ENCODE assay signal across 10 cellular contexts in the genomic region with DNA sequence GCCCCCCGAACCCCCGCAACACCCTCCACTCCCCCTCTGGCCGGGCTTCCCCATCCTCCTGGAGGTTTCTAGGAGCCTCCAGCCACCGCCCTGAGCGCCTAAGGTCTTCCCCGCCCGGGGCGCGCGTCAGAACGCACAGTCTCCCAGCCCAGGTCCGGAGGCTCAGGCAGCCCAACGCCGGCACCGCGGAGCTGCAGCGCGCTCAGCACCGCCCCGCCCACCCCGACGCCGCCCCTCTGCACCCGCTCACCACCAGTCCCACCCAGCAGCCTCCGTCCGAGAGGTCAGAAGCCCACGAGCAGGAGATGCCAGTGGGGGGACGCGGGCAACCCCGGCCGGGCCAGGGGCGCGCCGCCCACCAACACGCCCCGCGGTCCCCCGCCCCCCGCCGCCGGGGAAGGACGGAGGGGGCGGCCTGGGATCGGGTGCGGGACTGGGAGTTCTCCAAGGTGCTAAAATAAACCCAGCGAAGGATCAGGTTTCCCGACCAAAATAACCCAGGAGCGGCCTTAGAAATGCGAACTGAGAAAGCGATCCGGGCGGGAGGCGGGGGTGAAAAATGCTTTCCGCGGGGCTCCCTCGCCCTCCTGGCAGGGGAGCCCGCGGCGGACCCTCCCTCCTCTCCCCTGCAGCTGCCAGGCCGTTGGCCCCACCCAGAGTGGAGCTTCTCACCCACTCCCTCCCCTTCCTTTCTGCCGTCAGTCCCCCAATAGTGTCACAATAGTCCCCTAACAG. TPM values are rescaled to one million over a fixed set of nuclear protein-coding genes. Genes with fewer than 3 reads are reported as not detected.
DNase-seq lines count a peak whose midpoint lies in the region; ATAC-seq and TF ChIP-seq lines count a peak whose summit lies in the region.
"Had no signal": no experiment of that assay in that cellular context is flagged by ENCODE, and none has a peak within 500 bp of the region (broad histone marks: within the 10 kb centered on the region; RNA-seq: fewer than 3 reads in every experiment).

No MANE protein-coding gene starts in this region.

- no peak overlapping the region for H4K91ac ChIP-seq in neuronal stem cell (ENCODE audit: low read depth, low read length, poor library complexity)

- no peak overlapping the region for H3K4ac ChIP-seq in neuronal stem cell (ENCODE audit: low read length)

- H3K27ac Mint-ChIP-seq in Caco-2 (ENCODE audit: unreplicated experiment), result no peak overlapping the region
- no peak overlapping the region for H3K27ac Mint-ChIP-seq in activated T-helper 1 cell treated with anti-CD3 and anti-CD28 coated beads, Interleukin-12 subunit alpha, Interleukin-12 subunit beta, Interleukin-2, Interleukin-4 antibody, amounts not matched to agents 30 ng/mL and 10 ng/mL and 1 ng/mL, durations not matched to agents 14 hours and 24 hours and 36 hours

- H3K27me3 ChIP-seq in Caco-2 (replicated peaks; ENCODE audit: control insufficient read depth, insufficient read depth, low read length) (peaks cover 1% of the 10 kb centered on the region; the same call in 1 of the 2 replicates), NT2/D1 (ENCODE audit: insufficient read depth, insufficient read length) (peaks cover 22% of the 10 kb centered on the region), esophagus muscularis mucosa (peaks cover 0 to 39% (median 17%) of the 10 kb centered on the region in 4 donors), neuronal stem cell (ENCODE audit: control insufficient read depth in 3 of 3, insufficient read depth in 3 of 3, low read depth in 1 of 3, low read length in 3 of 3) (peaks cover 0 to 51% (median 13%) of the 10 kb centered on the region in 3 experiments), tibial nerve (peaks cover 0 to 38% of the 10 kb centered on the region in 2 donors)

- in situ Hi-C loops in G401 (cut with HindIII; ENCODE audit: low sequenced_read_pairs), result no loop called here

- peak overlapping the region; percentile 72 for H3K4me2 ChIP-seq in neuronal stem cell (ENCODE audit: insufficient read depth, low read length, poor library complexity, severe bottlenecking)

- peak overlapping the region; percentile 34 for H3K23ac ChIP-seq in neuronal stem cell (ENCODE audit: low read depth, low read length, poor library complexity)

- H4K8ac ChIP-seq in neuronal stem cell (ENCODE audit: low read depth, low read length), result no peak overlapping the region

- H3K27me3 Mint-ChIP-seq in Caco-2 (ENCODE audit: insufficient read depth, unreplicated experiment), result peaks cover 12% of the 10 kb centered on the region
- peaks cover 31% of the 10 kb centered on the region for H3K27me3 Mint-ChIP-seq in activated T-helper 1 cell treated with anti-CD3 and anti-CD28 coated beads, Interleukin-12 subunit alpha, Interleukin-12 subunit beta, Interleukin-2, Interleukin-4 antibody, amounts not matched to agents 30 ng/mL and 10 ng/mL and 1 ng/mL, durations not matched to agents 14 hours and 24 hours and 36 hours (ENCODE audit: insufficient read depth)

- no peak overlapping the region for H2BK5ac ChIP-seq in neuronal stem cell (ENCODE audit: low read length)

- CTCF ChIA-PET in Caco-2 (lab: Charles Lee), result no interaction called here

- no peak for TF ChIP-seq EP300 in esophagus muscularis mucosa (IDR thresholded peaks at IDR 0.05)
- TF ChIP-seq EP300 in tibial nerve (IDR thresholded peaks at IDR 0.05), result no peak

- peak overlapping the region; percentile 1 for H2AK5ac ChIP-seq in neuronal stem cell (ENCODE audit: low read depth, low read length)

- no peak overlapping the region for H3K14ac ChIP-seq in neuronal stem cell (ENCODE audit: low read length)

- POLR2A ChIA-PET in Caco-2 (lab: Charles Lee), result no interaction called here

- H3K79me1 ChIP-seq in neuronal stem cell (ENCODE audit: low read depth, low read length), result no peaks in the 10 kb centered on the region

- peaks cover 7% of the 10 kb centered on the region for H3K4me1 ChIP-seq in Caco-2
- H3K4me1 ChIP-seq in NT2/D1 (ENCODE audit: insufficient read depth, insufficient read length), result peaks cover 19% of the 10 kb centered on the region
- peaks cover 15 to 27% (median 19%) of the 10 kb centered on the region in 4 donors for H3K4me1 ChIP-seq in esophagus muscularis mucosa
- H3K4me1 ChIP-seq in neuronal stem cell (ENCODE audit: control insufficient read depth in 2 of 2, insufficient read depth in 1 of 2, low read depth in 1 of 2, low read length in 2 of 2), result peaks cover 8 to 23% of the 10 kb centered on the region in 2 donors
- H3K4me1 ChIP-seq in tibial nerve, result peaks cover 0 to 14% (median 3%) of the 10 kb centered on the region in 4 donors

- peak overlapping the region; percentile 46 for H2BK15ac ChIP-seq in neuronal stem cell (ENCODE audit: low read length)

- H3K36me3 ChIP-seq in Caco-2 (ENCODE audit: control insufficient read depth, insufficient read depth, low read length) (no peaks in the 10 kb centered on the region), NT2/D1 (ENCODE audit: insufficient read depth, insufficient read length, low read length) (no peaks in the 10 kb centered on the region), esophagus muscularis mucosa (no peaks in the 10 kb centered on the region), neuronal stem cell (replicated peaks in 1 of 2; ENCODE audit: control insufficient read depth in 2 of 2, insufficient read depth in 2 of 2, low read length in 2 of 2) (no peaks in the 10 kb centered on the region), tibial nerve (no peaks in the 10 kb centered on the region)

- H3K9me3 Mint-ChIP-seq in Caco-2 (ENCODE audit: unreplicated experiment), result no peaks in the 10 kb centered on the region
- no peaks in the 10 kb centered on the region for H3K9me3 Mint-ChIP-seq in activated T-helper 1 cell treated with anti-CD3 and anti-CD28 coated beads, Interleukin-12 subunit alpha, Interleukin-12 subunit beta, Interleukin-2, Interleukin-4 antibody, amounts not matched to agents 30 ng/mL and 10 ng/mL and 1 ng/mL, durations not matched to agents 14 hours and 24 hours and 36 hours

- peak overlapping the region; percentile 86 for H3K18ac ChIP-seq in neuronal stem cell (ENCODE audit: low read length)

- no TSS peak for BruUV-seq in Caco-2 (replicated peaks; lab: Mats Ljungman, UMichigan)

- TF ChIP-seq CTCF in Caco-2 (IDR thresholded peaks at IDR 0.05; ENCODE audit: insufficient read depth in 1 of 2, low read depth in 1 of 2, low read length in 1 of 2, severe bottlenecking in 1 of 2, unreplicated experiment in 1 of 2) (no peak), esophagus muscularis mucosa (IDR thresholded peaks at IDR 0.05) (no peak), tibial nerve (IDR thresholded peaks at IDR 0.05) (no peak)

- H2BK12ac ChIP-seq in neuronal stem cell (ENCODE audit: low read length), result no peak overlapping the region

- DNase-seq in Caco-2 (peak in 1 of 2 experiments; percentile 50), NT2/D1 (ENCODE audit: low read depth, low spot score) (peak; percentile 52), esophagus muscularis mucosa (ENCODE audit: extremely low spot score) (no peak), neuronal stem cell (ENCODE audit: low spot score) (peak; percentile 63), G401 (ENCODE audit: low spot score) (no peak), tibial nerve (ENCODE audit: low spot score in 2 of 2) (no peak)
- no peak for DNase-seq in activated T-helper 1 cell treated with anti-CD3 and anti-CD28 coated beads, Interleukin-12 subunit alpha, Interleukin-12 subunit beta, Interleukin-2, Interleukin-4 antibody, amounts not matched to agents 30 ng/mL and 10 ng/mL and 1 ng/mL, durations not matched to agents 14 hours and 24 hours and 36 hours (ENCODE audit: low spot score)
- DNase-seq: activated naive CD4-positive, alpha-beta T cell treated with anti-CD3 and anti-CD28 coated beads, Interleukin-2, amount 50 U/mL, for 16 hours; RPMI8226 had no signal

- H3K9me3 ChIP-seq in Caco-2 (no peaks in the 10 kb centered on the region), NT2/D1 (ENCODE audit: insufficient read depth, low read length) (no peaks in the 10 kb centered on the region), esophagus muscularis mucosa (no peaks in the 10 kb centered on the region), neuronal stem cell (replicated peaks in 1 of 2; ENCODE audit: control insufficient read depth in 2 of 2, insufficient read depth in 1 of 2, low read depth in 1 of 2, low read length in 2 of 2) (peaks cover 0 to 2% of the 10 kb centered on the region in 2 donors), tibial nerve (no peaks in the 10 kb centered on the region)

- H3K4me3 Mint-ChIP-seq in Caco-2 (ENCODE audit: unreplicated experiment), result peak overlapping the region; percentile 60
- no peak overlapping the region for H3K4me3 Mint-ChIP-seq in activated T-helper 1 cell treated with anti-CD3 and anti-CD28 coated beads, Interleukin-12 subunit alpha, Interleukin-12 subunit beta, Interleukin-2, Interleukin-4 antibody, amounts not matched to agents 30 ng/mL and 10 ng/mL and 1 ng/mL, durations not matched to agents 14 hours and 24 hours and 36 hours

- intact Hi-C loops in Caco-2 (cut with micrococcal nuclease; ENCODE audit: unreplicated experiment), result no loop called here
- intact Hi-C loops in esophagus muscularis mucosa (cut with DNase I), result no loop called here
- intact Hi-C loops in activated T-helper 1 cell treated with anti-CD3 and anti-CD28 coated beads, Interleukin-12 subunit alpha, Interleukin-12 subunit beta, Interleukin-2, Interleukin-4 antibody, amounts not matched to agents 30 ng/mL and 10 ng/mL and 1 ng/mL, durations not matched to agents 14 hours and 24 hours and 36 hours (cut with micrococcal nuclease), result no loop called here

- H3K4me1 Mint-ChIP-seq in Caco-2 (ENCODE audit: low read depth, unreplicated experiment), result peaks cover 7% of the 10 kb centered on the region
- H3K4me1 Mint-ChIP-seq in activated T-helper 1 cell treated with anti-CD3 and anti-CD28 coated beads, Interleukin-12 subunit alpha, Interleukin-12 subunit beta, Interleukin-2, Interleukin-4 antibody, amounts not matched to agents 30 ng/mL and 10 ng/mL and 1 ng/mL, durations not matched to agents 14 hours and 24 hours and 36 hours (ENCODE audit: low read depth), result peaks cover 24% of the 10 kb centered on the region

- WGBS in esophagus muscularis mucosa, result 0% methylated on average over 5 of the region's 61 CpGs
- WGBS in neuronal stem cell (ENCODE audit: extremely low coverage in 2 of 2, insufficient read length in 2 of 2, insufficient replicate concordance in 1 of 2), 2 donors, result no CpG with 5 or more reads among the region's 61 CpGs
- 2 to 4% methylated on average over 20 to 35 of the region's 61 CpGs for WGBS in tibial nerve, 2 donors

- no peak overlapping the region for H2BK120ac ChIP-seq in neuronal stem cell (ENCODE audit: low read depth, low read length)

- no peak for ATAC-seq in HG03159 (IDR thresholded peaks at IDR 0.05; ENCODE audit: unreplicated experiment)

- no peaks in the 10 kb centered on the region for H3K36me3 Mint-ChIP-seq in Caco-2 (ENCODE audit: insufficient read depth, unreplicated experiment)
- H3K36me3 Mint-ChIP-seq in activated T-helper 1 cell treated with anti-CD3 and anti-CD28 coated beads, Interleukin-12 subunit alpha, Interleukin-12 subunit beta, Interleukin-2, Interleukin-4 antibody, amounts not matched to agents 30 ng/mL and 10 ng/mL and 1 ng/mL, durations not matched to agents 14 hours and 24 hours and 36 hours (ENCODE audit: low read depth), result peaks cover 2% of the 10 kb centered on the region

- H3K9ac ChIP-seq in NT2/D1 (ENCODE audit: insufficient read length, low read depth) (peak overlapping the region; percentile 71), neuronal stem cell (ENCODE audit: low read depth, low read length, poor library complexity) (peak overlapping the region; percentile 15)

- H3K27ac ChIP-seq in esophagus muscularis mucosa (replicated peaks in 1 of 4) (no peak overlapping the region), neuronal stem cell (replicated peaks; ENCODE audit: low read length) (no peak overlapping the region), tibial nerve (no peak overlapping the region)

- peak overlapping the region; percentile 27 for H3K4me3 ChIP-seq in Caco-2 (ENCODE audit: low read depth, low read length)
- H3K4me3 ChIP-seq in NT2/D1 (ENCODE audit: insufficient read length, low read depth), result peak overlapping the region; percentile 22
- H3K4me3 ChIP-seq in esophagus muscularis mucosa, result peak overlapping the region; percentile 34 to 48 (median 42)
- peak overlapping the region in 1 of 2 donors; percentile 69 for H3K4me3 ChIP-seq in neuronal stem cell (ENCODE audit: low read length in 2 of 2)
- peak overlapping the region in 1 of 4 donors; percentile 39 for H3K4me3 ChIP-seq in tibial nerve

- TF ChIP-seq POLR2A in esophagus muscularis mucosa (IDR thresholded peaks at IDR 0.05; ENCODE audit: low read depth) (no peak), tibial nerve (IDR thresholded peaks at IDR 0.05) (no peak)

- peak overlapping the region; percentile 81 for H2AFZ ChIP-seq in neuronal stem cell (ENCODE audit: low read length)

RNA-seq across cellular contexts. Expression of gene FAM78A, which starts 6.5 kb away (rescaled TPM):
- total RNA-seq in Caco-2 (2022) (0.70 and 0.88 TPM in 2 replicates), esophagus muscularis mucosa (1 to 10 TPM; 1.7 to 4.0 (median 3.3) TPM), tibial nerve (1 to 10 TPM; 2.5 to 4.8 (median 4.2) TPM)
- 2.7 TPM for polyA plus RNA-seq in neuronal stem cell (2013, experiment 1 of 2)
- polyA plus RNA-seq in neuronal stem cell (2013, experiment 2 of 2), result 2.5 TPM
- total RNA-seq in G401 (2014; rRNA removed; shearing (Covaris generic)), result 4.4 and 7.4 TPM in 2 replicates
- 52.8 and 54.3 TPM in 2 replicates for total RNA-seq in activated T-helper 1 cell treated with anti-CD3 and anti-CD28 coated beads, Interleukin-12 subunit alpha, Interleukin-12 subunit beta, Interleukin-2, Interleukin-4 antibody, amounts not matched to agents 30 ng/mL and 10 ng/mL and 1 ng/mL, durations not matched to agents 14 hours and 24 hours and 36 hours

RNA-seq across cellular contexts. Expression of gene PLPP7, which starts 6.7 kb away (rescaled TPM):
- total RNA-seq in Caco-2 (2022) (0.11 TPM in 1 of 2 replicates, not detected in the other), esophagus muscularis mucosa (10 to 100 TPM; 11.4 to 22.5 (median 14.4) TPM), tibial nerve (10 to 100 TPM; 14.4 to 24.6 (median 21.5) TPM)
- 4.2 TPM for polyA plus RNA-seq in neuronal stem cell (2013, experiment 1 of 2)
- 4.1 TPM for polyA plus RNA-seq in neuronal stem cell (2013, experiment 2 of 2)
- 6.4 and 8.2 TPM in 2 replicates for total RNA-seq in G401 (2014; rRNA removed; shearing (Covaris generic))
- 0.10 TPM in 1 of 2 replicates, not detected in the other for total RNA-seq in activated T-helper 1 cell treated with anti-CD3 and anti-CD28 coated beads, Interleukin-12 subunit alpha, Interleukin-12 subunit beta, Interleukin-2, Interleukin-4 antibody, amounts not matched to agents 30 ng/mL and 10 ng/mL and 1 ng/mL, durations not matched to agents 14 hours and 24 hours and 36 hours

Comparison
In these comparisons a context has a peak if more than half of its experiments do, and no peak if none do; other contexts are left out.
1. DNase-seq: peak in NT2/D1 (single experiment) and neuronal stem cell (single experiment); none in esophagus muscularis mucosa (single experiment), G401 (single experiment), tibial nerve (0 of 2) and activated T-helper 1 cell treated with anti-CD3 and anti-CD28 coated beads, Interleukin-12 subunit alpha, Interleukin-12 subunit beta, Interleukin-2, Interleukin-4 antibody, amounts not matched to agents 30 ng/mL and 10 ng/mL and 1 ng/mL, durations not matched to agents 14 hours and 24 hours and 36 hours (single experiment).